In genomic region chr7:151886783-151887182, GRCh38 we compare ENCODE assay signal across 18 cellular contexts.
"Had no signal": no experiment of that assay in that cellular context is flagged by ENCODE, and none has a peak within 500 bp of the region (broad histone marks: within the 10 kb centered on the region; RNA-seq: fewer than 3 reads in every experiment).

No MANE protein-coding gene starts in this region.

- FAIRE-seq: astrocyte had no signal

- H3K27ac ChIP-seq: Peyer's patch, RWPE1 had no signal

- H3K9me3 ChIP-seq: Peyer's patch had no signal

- H3K27me3 ChIP-seq: Peyer's patch had no signal

- DNase-seq: activated CD4-positive, alpha-beta T cell treated with anti-CD3 and anti-CD28 coated beads for 4 hours; activated CD8-positive, alpha-beta memory T cell treated with anti-CD3 and anti-CD28 coated beads, Interleukin-2, amount 50 U/mL, for 4 hours; activated CD8-positive, alpha-beta T cell treated with anti-CD3 and anti-CD28 coated beads for 36 hours; activated naive CD4-positive, alpha-beta T cell; activated T-cell treated with anti-CD3 and anti-CD28 coated beads, Interleukin-2, amount 50 U/mL, for 72 hours; KG1; NCI-H1048; NCI-H146; NCI-H187 treated with DMSO at 0.1 percent for 48 hours; NCI-H2081 treated with DMSO at 0.1 percent for 48 hours; NCI-H2171; NCI-H2227 treated with DMSO at 0.1 percent for 48 hours; NCI-H526 treated with DMSO at 0.1 percent for 48 hours; SHP77 had no signal

- H3K36me3 ChIP-seq: Peyer's patch had no signal

- ATAC-seq: activated CD4-positive, CD25-positive, alpha-beta regulatory T cell treated with anti-CD3 and anti-CD28 coated beads, Interleukin-2, amount 50 U/mL, for 24 hours; activated CD8-positive, alpha-beta T cell treated with anti-CD3 and anti-CD28 coated beads for 36 hours; activated T-cell treated with anti-CD3 and anti-CD28 coated beads, Interleukin-2, amount 50 U/mL, for 72 hours had no signal

- H3K4me3 ChIP-seq: Peyer's patch had no signal
